In the genomic region with DNA sequence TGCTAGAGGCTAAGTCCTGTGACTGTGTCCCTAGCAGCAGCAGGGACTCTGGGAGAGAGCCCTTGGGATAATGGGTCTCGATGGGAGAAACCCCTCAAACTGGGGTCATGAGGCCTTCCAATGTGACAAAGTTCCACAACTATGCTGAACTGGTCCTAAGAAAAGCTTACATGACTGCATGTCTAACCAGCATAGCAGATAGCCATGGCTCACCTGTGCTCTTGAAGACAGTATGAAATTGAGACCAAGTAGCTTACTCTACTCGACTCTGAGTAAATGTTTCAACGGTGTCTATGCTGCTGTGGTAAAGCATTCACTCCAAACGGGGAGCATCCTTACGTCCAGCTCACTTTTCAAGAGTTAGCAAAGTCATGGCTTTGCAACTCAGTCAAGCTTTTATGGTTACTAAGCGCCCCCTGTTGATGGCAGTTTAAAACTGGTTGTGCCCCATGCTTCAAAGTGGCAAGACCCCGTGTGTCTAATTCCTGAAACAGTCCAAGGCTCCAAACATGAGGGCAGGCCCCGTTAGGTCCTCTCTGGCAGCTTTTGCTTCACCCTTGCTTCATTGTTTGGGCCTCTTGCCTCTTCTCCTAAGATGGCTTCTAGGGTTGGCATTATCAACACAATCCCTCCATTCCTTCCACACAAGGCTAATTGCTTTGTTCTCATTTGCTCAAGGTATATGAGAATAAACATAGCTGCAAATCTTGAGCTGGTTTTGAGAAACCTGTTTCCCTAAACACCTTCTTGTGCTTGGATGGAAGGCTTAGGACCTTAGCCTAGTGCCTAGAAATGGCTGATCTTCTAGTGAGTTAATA, we compare ENCODE assay signal across 8 cellular contexts. TPM values are rescaled to one million over a fixed set of nuclear protein-coding genes. Genes with fewer than 3 reads are reported as not detected.
A peak's percentile ranks its signal among the peaks of the same experiment; 100 is the strongest.
DNase-seq lines count a peak whose midpoint lies in the region; ATAC-seq lines count a peak whose summit lies in the region.

No MANE protein-coding gene starts in this region.

- H3K4me1 Mint-ChIP-seq in activated CD4-positive, alpha-beta memory T cell treated with anti-CD3 and anti-CD28 coated beads, Interleukin-2, amount 10 ng/mL, durations not matched to agents 7 days and 5 days = peaks cover 7% of the 10 kb centered on the region
- no peaks in the 10 kb centered on the region for H3K4me1 Mint-ChIP-seq in memory B cell

- ATAC-seq in HG02870 (IDR thresholded peaks at IDR 0.05; ENCODE audit: unreplicated experiment) (peak; percentile 64), memory B cell (ENCODE audit: low read depth) (peak; percentile 89)

- no peak overlapping the region for H3K27ac Mint-ChIP-seq in activated CD4-positive, alpha-beta memory T cell treated with anti-CD3 and anti-CD28 coated beads, Interleukin-2, amount 10 ng/mL, durations not matched to agents 7 days and 5 days
- H3K27ac Mint-ChIP-seq in memory B cell = no peak overlapping the region

- H3K4me3 Mint-ChIP-seq in activated CD4-positive, alpha-beta memory T cell treated with anti-CD3 and anti-CD28 coated beads, Interleukin-2, amount 10 ng/mL, durations not matched to agents 7 days and 5 days = no peak overlapping the region
- H3K4me3 Mint-ChIP-seq in memory B cell = no peak overlapping the region

- no peaks in the 10 kb centered on the region for H3K36me3 Mint-ChIP-seq in activated CD4-positive, alpha-beta memory T cell treated with anti-CD3 and anti-CD28 coated beads, Interleukin-2, amount 10 ng/mL, durations not matched to agents 7 days and 5 days (ENCODE audit: low read depth)
- H3K36me3 Mint-ChIP-seq in memory B cell = no peaks in the 10 kb centered on the region

- peaks cover 4% of the 10 kb centered on the region for H3K27me3 Mint-ChIP-seq in activated CD4-positive, alpha-beta memory T cell treated with anti-CD3 and anti-CD28 coated beads, Interleukin-2, amount 10 ng/mL, durations not matched to agents 7 days and 5 days
- H3K27me3 Mint-ChIP-seq in memory B cell = peaks cover 3% of the 10 kb centered on the region

- no peaks in the 10 kb centered on the region for H3K9me3 Mint-ChIP-seq in activated CD4-positive, alpha-beta memory T cell treated with anti-CD3 and anti-CD28 coated beads, Interleukin-2, amount 10 ng/mL, durations not matched to agents 7 days and 5 days
- no peaks in the 10 kb centered on the region for H3K9me3 Mint-ChIP-seq in memory B cell

- POLR2A ChIA-PET in activated CD4-positive, alpha-beta memory T cell treated with anti-CD3 and anti-CD28 coated beads, Interleukin-2, amount 10 ng/mL, durations not matched to agents 7 days and 5 days (lab: Charles Lee) = interaction anchor here (0.8 to 2.0 kb wide), 8 partner anchors 9 to 160 kb away, joined by 3 to 9 read pairs (median 4); no protein-coding TSS in a partner anchor

- DNase-seq in NCI-H2196 (lab: John Stamatoyannopoulos, UW; ENCODE audit: unreplicated experiment) (peak; percentile 16), NCI-H2196 treated with DMSO at 0.1 percent for 48 hours (lab: John Stamatoyannopoulos, UW; ENCODE audit: unreplicated experiment) (no peak), NCI-H460 (ENCODE audit: extremely low read depth, low read depth) (peak; percentile 69), memory B cell (ENCODE audit: low spot score in 2 of 2) (peak; percentile 74 to 77)
- peak; percentile 61 for DNase-seq in activated CD4-positive, alpha-beta memory T cell treated with anti-CD3 and anti-CD28 coated beads, Interleukin-2, amount 10 ng/mL, durations not matched to agents 7 days and 5 days
- DNase-seq in effector CD8-positive, alpha-beta T cell (lab: John Stamatoyannopoulos, UW) = peak; percentile 58
- peak; percentile 17 to 43 for DNase-seq in stimulated activated CD8-positive, alpha-beta memory T cell treated with anti-CD3 and anti-CD28 coated beads, Interleukin-2, amount 100 ng/mL, for 1 hour (ENCODE audit: low read depth in 2 of 2)

- CTCF ChIA-PET in activated CD4-positive, alpha-beta memory T cell treated with anti-CD3 and anti-CD28 coated beads, Interleukin-2, amount 10 ng/mL, durations not matched to agents 7 days and 5 days (lab: Charles Lee) = interaction anchor here (0.6 to 9.5 kb wide), 36 partner anchors 11 to 770 kb away, joined by 3 to 187 read pairs (median 4); no protein-coding TSS in a partner anchor

RNA-seq across cellular contexts. Expression of gene CCNG2, which starts 46.6 kb away (rescaled TPM):
- 7.6 and 8.9 TPM in 2 replicates for total RNA-seq in NCI-H460 (2014; rRNA removed; shearing (Covaris generic))
- 4.6 and 5.2 TPM in 2 replicates for polyA plus RNA-seq in NCI-H460 (2014; cell fraction: nucleus; rRNA removed)
- total RNA-seq in activated CD4-positive, alpha-beta memory T cell treated with anti-CD3 and anti-CD28 coated beads, Interleukin-2, amount 10 ng/mL, durations not matched to agents 7 days and 5 days = 10 to 100 TPM; 48.7 to 50.4 TPM
